In the genomic region with DNA sequence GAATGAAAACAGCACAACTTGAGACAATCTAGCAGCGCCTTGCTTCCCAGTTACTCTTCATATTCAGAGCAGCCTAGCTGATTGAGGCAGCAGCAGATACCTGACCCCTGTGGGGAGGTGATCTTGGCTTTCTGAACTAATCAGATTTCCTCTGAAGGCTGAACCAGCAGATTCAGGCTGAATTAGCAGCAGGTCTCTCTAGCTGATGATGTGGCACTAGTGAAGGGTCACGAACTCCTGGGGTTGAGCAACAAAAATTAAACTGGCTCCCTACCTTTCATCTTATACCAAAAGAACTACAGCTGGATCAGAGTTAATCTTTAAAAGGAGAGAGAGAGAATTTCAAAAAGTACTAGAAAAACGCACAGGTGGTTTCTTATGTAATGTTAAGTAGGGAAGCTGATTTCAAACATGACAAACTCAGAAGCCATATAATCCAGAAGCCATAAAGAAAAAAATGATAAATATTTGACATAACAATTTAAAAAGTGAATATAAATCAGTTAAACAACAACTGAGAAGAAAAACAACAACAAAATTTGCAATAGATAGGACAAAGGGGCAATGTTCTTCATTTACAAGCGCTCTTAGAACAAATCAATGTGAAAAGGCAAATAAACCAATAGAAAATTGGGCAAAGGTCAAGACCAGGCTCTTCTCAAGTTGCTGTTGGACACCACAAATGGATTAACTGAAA, we compare ENCODE assay signal across 2 cellular contexts.
TF ChIP-seq lines count a peak whose summit lies in the region.

No MANE protein-coding gene starts in this region.

TF ChIP-seq in H1, 55 proteins besides CTCF, POLR2A, EP300 and RAD21:
- TF ChIP-seq ASH2L (IDR thresholded peaks at IDR 0.05; ENCODE audit: low read length) (no peak), RNF2 (IDR thresholded peaks at IDR 0.05; ENCODE audit: borderline replicate concordance, low read depth, low read length, missing control alignments, poor library complexity, severe bottlenecking) (no peak), NANOG (IDR thresholded peaks at IDR 0.05; ENCODE audit: insufficient read depth, low read depth, low read length, poor library complexity, severe bottlenecking) (peak; percentile 83), BACH1 (IDR thresholded peaks at IDR 0.05; ENCODE audit: low read length) (0 out of 2 replicates have a peak, but pooled peaks have one; percentile 44), CEBPB (IDR thresholded peaks at IDR 0.05; ENCODE audit: low read depth, low read length) (peak; percentile 71; the same call in 1 of the 2 replicates)
TF ChIP-seq in H1: peak in this region for 3.

TF ChIP-seq in liver, 16 proteins besides CTCF, POLR2A, EP300 and RAD21:
- TF ChIP-seq GABPA (IDR thresholded peaks at IDR 0.05 in 1 of 2, conservative IDR thresholded peaks at IDR 0.05 in 1 of 2) (no peak), NR2F2 (IDR thresholded peaks at IDR 0.05) (peak; percentile 41), SP1 (IDR thresholded peaks at IDR 0.05) (peak; percentile 72), RXRA (IDR thresholded peaks at IDR 0.05) (peak; percentile 94), HNF4A (conservative IDR thresholded peaks at IDR 0.05) (peak; percentile 74 to 77), HNF4G (IDR thresholded peaks at IDR 0.05) (peak; percentile 23), ZBTB33 (IDR thresholded peaks at IDR 0.05) (peak; percentile 54), FOXA2 (IDR thresholded peaks at IDR 0.05) (no peak), TAF1 (conservative IDR thresholded peaks at IDR 0.05) (no peak), JUND (IDR thresholded peaks at IDR 0.05) (peak; percentile 40 to 54), EGR1 (IDR thresholded peaks at IDR 0.05; ENCODE audit: low read depth in 2 of 2) (peak in 1 of 2 donors; percentile 39), YY1 (IDR thresholded peaks at IDR 0.05) (peak; percentile 24), ATF3 (IDR thresholded peaks at IDR 0.05) (peak; percentile 76), FOXA1 (IDR thresholded peaks at IDR 0.05) (peak; percentile 15)
- TF ChIP-seq, protein P1, sequence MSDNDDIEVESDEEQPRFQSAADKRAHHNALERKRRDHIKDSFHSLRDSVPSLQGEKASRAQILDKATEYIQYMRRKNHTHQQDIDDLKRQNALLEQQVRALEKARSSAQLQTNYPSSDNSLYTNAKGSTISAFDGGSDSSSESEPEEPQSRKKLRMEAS (IDR thresholded peaks at IDR 0.05), result peak; percentile 56
- TF ChIP-seq, protein P2, sequence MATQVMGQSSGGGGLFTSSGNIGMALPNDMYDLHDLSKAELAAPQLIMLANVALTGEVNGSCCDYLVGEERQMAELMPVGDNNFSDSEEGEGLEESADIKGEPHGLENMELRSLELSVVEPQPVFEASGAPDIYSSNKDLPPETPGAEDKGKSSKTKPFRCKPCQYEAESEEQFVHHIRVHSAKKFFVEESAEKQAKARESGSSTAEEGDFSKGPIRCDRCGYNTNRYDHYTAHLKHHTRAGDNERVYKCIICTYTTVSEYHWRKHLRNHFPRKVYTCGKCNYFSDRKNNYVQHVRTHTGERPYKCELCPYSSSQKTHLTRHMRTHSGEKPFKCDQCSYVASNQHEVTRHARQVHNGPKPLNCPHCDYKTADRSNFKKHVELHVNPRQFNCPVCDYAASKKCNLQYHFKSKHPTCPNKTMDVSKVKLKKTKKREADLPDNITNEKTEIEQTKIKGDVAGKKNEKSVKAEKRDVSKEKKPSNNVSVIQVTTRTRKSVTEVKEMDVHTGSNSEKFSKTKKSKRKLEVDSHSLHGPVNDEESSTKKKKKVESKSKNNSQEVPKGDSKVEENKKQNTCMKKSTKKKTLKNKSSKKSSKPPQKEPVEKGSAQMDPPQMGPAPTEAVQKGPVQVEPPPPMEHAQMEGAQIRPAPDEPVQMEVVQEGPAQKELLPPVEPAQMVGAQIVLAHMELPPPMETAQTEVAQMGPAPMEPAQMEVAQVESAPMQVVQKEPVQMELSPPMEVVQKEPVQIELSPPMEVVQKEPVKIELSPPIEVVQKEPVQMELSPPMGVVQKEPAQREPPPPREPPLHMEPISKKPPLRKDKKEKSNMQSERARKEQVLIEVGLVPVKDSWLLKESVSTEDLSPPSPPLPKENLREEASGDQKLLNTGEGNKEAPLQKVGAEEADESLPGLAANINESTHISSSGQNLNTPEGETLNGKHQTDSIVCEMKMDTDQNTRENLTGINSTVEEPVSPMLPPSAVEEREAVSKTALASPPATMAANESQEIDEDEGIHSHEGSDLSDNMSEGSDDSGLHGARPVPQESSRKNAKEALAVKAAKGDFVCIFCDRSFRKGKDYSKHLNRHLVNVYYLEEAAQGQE (IDR thresholded peaks at IDR 0.05), result peak; percentile 57
TF ChIP-seq in liver: peak in this region for 13.
